1 cellular context compared by ENCODE assay signal in genomic region chr9:88425538-88425950, GRCh38.
TF ChIP-seq lines count a peak whose summit lies in the region.

No MANE protein-coding gene starts in this region.

TF ChIP-seq in WTC11, 78 proteins besides CTCF, POLR2A, EP300 and RAD21 (continued from another document):
- TF ChIP-seq ZNF532 (CRISPR knock-in tag; IDR thresholded peaks at IDR 0.05; ENCODE audit: borderline replicate concordance) = no peak
- no peak for TF ChIP-seq ZNF232 (CRISPR knock-in tag; IDR thresholded peaks at IDR 0.05)
- no peak for TF ChIP-seq ZNF317 (CRISPR knock-in tag; IDR thresholded peaks at IDR 0.05; ENCODE audit: borderline replicate concordance, low read depth)
- TF ChIP-seq E2F4 (CRISPR knock-in tag; IDR thresholded peaks at IDR 0.05; ENCODE audit: borderline replicate concordance, low read depth) = no peak
